ENCODE assay signal across 14 cellular contexts in the genomic region with DNA sequence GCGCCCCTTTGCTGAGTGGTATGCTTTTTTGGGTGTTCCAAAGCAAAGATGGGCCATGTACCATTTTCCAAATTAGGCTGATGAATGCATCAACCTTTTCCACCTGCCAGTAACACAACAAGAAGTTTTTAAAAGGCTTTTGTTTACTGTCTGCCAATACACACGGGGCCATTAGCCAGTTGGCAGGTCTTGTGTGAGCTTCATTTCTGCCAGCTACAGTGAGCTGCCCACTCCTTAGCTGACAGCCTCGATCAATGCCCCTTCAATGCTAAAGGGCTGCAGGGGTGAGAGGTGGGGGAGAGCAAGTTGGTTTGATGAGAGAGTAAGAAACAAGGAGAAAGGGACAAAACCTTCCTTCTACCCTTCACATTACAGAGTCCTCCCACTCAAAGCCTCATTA.
"Had no signal": no experiment of that assay in that cellular context is flagged by ENCODE, and none has a peak within 500 bp of the region (broad histone marks: within the 10 kb centered on the region; RNA-seq: fewer than 3 reads in every experiment).

No MANE protein-coding gene starts in this region.

- H3K27me3 ChIP-seq: ovary had no signal

- H3K4me3 ChIP-seq: mucosa of descending colon, ovary had no signal

- FAIRE-seq: colon had no signal

- H3K27ac Mint-ChIP-seq: activated CD4-positive, alpha-beta memory T cell treated with anti-CD3 and anti-CD28 coated beads for 36 hours; activated CD4-positive, alpha-beta T cell treated with anti-CD3 and anti-CD28 coated beads for 36 hours; activated naive CD4-positive, alpha-beta T cell treated with anti-CD3 and anti-CD28 coated beads, Interleukin-2, amount 50 U/mL, for 72 hours; naive thymus-derived CD4-positive, alpha-beta T cell; stimulated activated naive CD8-positive, alpha-beta T cell treated with anti-CD3 and anti-CD28 coated beads, Interleukin-15, amount 100 ng/mL, for 72 hours had no signal

- H3K27me3 Mint-ChIP-seq: stimulated activated naive CD8-positive, alpha-beta T cell treated with anti-CD3 and anti-CD28 coated beads, Interleukin-15, amount 100 ng/mL, for 72 hours had no signal

- DNase-seq: activated CD4-positive, alpha-beta memory T cell treated with anti-CD3 and anti-CD28 coated beads for 36 hours; activated CD4-positive, alpha-beta T cell treated with anti-CD3 and anti-CD28 coated beads for 36 hours; activated effector memory CD4-positive, alpha-beta T cell treated with anti-CD3 and anti-CD28 coated beads, Interleukin-2, amount 50 U/mL, for 16 hours; activated T-cell treated with anti-CD3 and anti-CD28 coated beads, Interleukin-2, amount 50 U/mL, for 4 hours; left colon; mammary epithelial cell; mucosa of descending colon; naive thymus-derived CD4-positive, alpha-beta T cell; ovary; stimulated activated naive CD8-positive, alpha-beta T cell treated with anti-CD3 and anti-CD28 coated beads, Interleukin-15, amount 100 ng/mL, for 72 hours had no signal

- H3K36me3 ChIP-seq: ovary had no signal

- H3K4me1 Mint-ChIP-seq: activated CD4-positive, alpha-beta T cell treated with anti-CD3 and anti-CD28 coated beads for 36 hours; naive thymus-derived CD4-positive, alpha-beta T cell; stimulated activated naive CD8-positive, alpha-beta T cell treated with anti-CD3 and anti-CD28 coated beads, Interleukin-15, amount 100 ng/mL, for 72 hours had no signal

- H3K36me3 Mint-ChIP-seq: activated CD4-positive, alpha-beta memory T cell treated with anti-CD3 and anti-CD28 coated beads for 36 hours had no signal

- H3K4me3 Mint-ChIP-seq: activated CD4-positive, alpha-beta memory T cell treated with anti-CD3 and anti-CD28 coated beads for 36 hours; activated CD4-positive, alpha-beta T cell treated with anti-CD3 and anti-CD28 coated beads for 36 hours; activated T-cell treated with anti-CD3 and anti-CD28 coated beads, Interleukin-2, amount 50 U/mL, for 4 hours; naive thymus-derived CD4-positive, alpha-beta T cell; stimulated activated naive CD8-positive, alpha-beta T cell treated with anti-CD3 and anti-CD28 coated beads, Interleukin-15, amount 100 ng/mL, for 72 hours had no signal

- ATAC-seq: activated CD4-positive, alpha-beta T cell treated with anti-CD3 and anti-CD28 coated beads for 36 hours; activated naive CD4-positive, alpha-beta T cell treated with anti-CD3 and anti-CD28 coated beads, Interleukin-2, amount 50 U/mL, for 72 hours; activated T-cell treated with anti-CD3 and anti-CD28 coated beads, Interleukin-2, amount 50 U/mL, for 4 hours; esophagus mucosa; left colon; mucosa of descending colon; naive thymus-derived CD4-positive, alpha-beta T cell; sciatic nerve; stimulated activated naive CD8-positive, alpha-beta T cell treated with anti-CD3 and anti-CD28 coated beads, Interleukin-15, amount 100 ng/mL, for 72 hours had no signal
